Comparison of ENCODE assay signal across 16 cellular contexts in genomic region chrX:109327271-109327670, GRCh38.
DNase-seq lines count a peak whose midpoint lies in the region; FAIRE-seq and TF ChIP-seq lines count a peak whose summit lies in the region.
"Had no signal": no experiment of that assay in that cellular context is flagged by ENCODE, and none has a peak within 500 bp of the region (broad histone marks: within the 10 kb centered on the region; RNA-seq: fewer than 3 reads in every experiment).

No MANE protein-coding gene starts in this region.

- TF ChIP-seq CTCF in brain microvascular endothelial cell (IDR thresholded peaks at IDR 0.05; ENCODE audit: low read depth, low read length, missing control alignments) (no peak), chondrocyte (IDR thresholded peaks at IDR 0.05) (no peak)

- no peaks in the 10 kb centered on the region for H3K36me3 ChIP-seq in adipocyte (ENCODE audit: control insufficient read depth, insufficient read depth, low read length, severe bottlenecking)
- H3K36me3 ChIP-seq in brain microvascular endothelial cell (replicated peaks), result no peaks in the 10 kb centered on the region
- H3K36me3 ChIP-seq: BLaER1 had no signal

- H3K4me3 ChIP-seq in adipocyte (ENCODE audit: low read length), result no peak overlapping the region
- H3K4me3 ChIP-seq in brain microvascular endothelial cell (ENCODE audit: low read depth, low read length), result no peak overlapping the region
- H3K4me3 ChIP-seq: A549, BLaER1, GM12878, GM23248 had no signal

- peaks cover 12% of the 10 kb centered on the region for H3K9me3 Mint-ChIP-seq in chondrocyte (ENCODE audit: low read depth)

- H3K9ac ChIP-seq in adipocyte (ENCODE audit: low read length), result no peak overlapping the region
- H3K9ac ChIP-seq: BLaER1, GM23248 had no signal

- no peaks in the 10 kb centered on the region for H3K4me1 ChIP-seq in adipocyte (ENCODE audit: control insufficient read depth, insufficient read depth, low read length)
- H3K4me1 ChIP-seq: A549, BLaER1, Caco-2 had no signal

- peaks cover 21% of the 10 kb centered on the region for H3K9me3 ChIP-seq in adipocyte (ENCODE audit: control insufficient read depth, low read length)
- H3K9me3 ChIP-seq: A549, Caco-2 had no signal

- H3K27ac ChIP-seq in brain microvascular endothelial cell, result no peak overlapping the region
- H3K27ac ChIP-seq: A549, BLaER1, GM23248 had no signal

- in situ Hi-C loops in brain microvascular endothelial cell (cut with HindIII; ENCODE audit: low pct_ligation_motif_present, low sequenced_read_pairs), result no loop called here

- no peaks in the 10 kb centered on the region for H3K27me3 Mint-ChIP-seq in chondrocyte (ENCODE audit: low read depth)

- no peak for FAIRE-seq in urothelium cell line (lab: Jason Lieb, UNC)
- FAIRE-seq: A549, GM12878, H54, HepG2 had no signal

- peak; percentile 51 for DNase-seq in HS-27A (ENCODE audit: low read depth)
- DNase-seq in adipocyte (ENCODE audit: low read depth), result peak; percentile 46
- DNase-seq in brain microvascular endothelial cell, result peak; percentile 25
- no peak for DNase-seq in chondrocyte (ENCODE audit: low spot score)
- no peak for DNase-seq in HUDEP-2 (lab: John Stamatoyannopoulos, UW; ENCODE audit: unreplicated experiment in 76 of 76)
- DNase-seq in urothelium cell line (ENCODE audit: low spot score), result no peak
- no peak for DNase-seq in NCI-H446 (lab: John Stamatoyannopoulos, UW)
- DNase-seq: Caco-2; CD8-positive, alpha-beta memory T cell; DMS53; GM23248 had no signal

- peaks cover 17% of the 10 kb centered on the region for H3K4me1 Mint-ChIP-seq in chondrocyte (ENCODE audit: low read depth)
- H3K4me1 Mint-ChIP-seq: CD8-positive, alpha-beta memory T cell had no signal

- peaks cover 5% of the 10 kb centered on the region for H3K36me3 Mint-ChIP-seq in chondrocyte (ENCODE audit: low read depth)
- H3K36me3 Mint-ChIP-seq: CD8-positive, alpha-beta memory T cell had no signal

- H3K27me3 ChIP-seq in adipocyte (replicated peaks; ENCODE audit: control insufficient read depth, insufficient read depth, low read length) (peaks cover 2% of the 10 kb centered on the region), brain microvascular endothelial cell (replicated peaks) (no peaks in the 10 kb centered on the region)

- H3K27ac Mint-ChIP-seq in chondrocyte (ENCODE audit: unreplicated experiment), result no peak overlapping the region
- H3K27ac Mint-ChIP-seq: CD8-positive, alpha-beta memory T cell had no signal

- no peak overlapping the region for H3K4me3 Mint-ChIP-seq in chondrocyte (ENCODE audit: unreplicated experiment)
- H3K4me3 Mint-ChIP-seq: CD8-positive, alpha-beta memory T cell had no signal

Comparison
In these comparisons a context has a peak if more than half of its experiments do, and no peak if none do; other contexts are left out.
1. DNase-seq: peak in HS-27A (single experiment), adipocyte (single experiment) and brain microvascular endothelial cell (single experiment); none in chondrocyte (single experiment), HUDEP-2 (0 of 76), urothelium cell line (single experiment) and NCI-H446 (0 of 2).